Comparison of ENCODE assay signal across 9 cellular contexts in genomic region chr4:39609454-39609911, GRCh38. TPM values are rescaled to one million over a fixed set of nuclear protein-coding genes. Genes with fewer than 3 reads are reported as not detected.
DNase-seq lines count a peak whose midpoint lies in the region; ATAC-seq, FAIRE-seq and TF ChIP-seq lines count a peak whose summit lies in the region.
"Had no signal": no experiment of that assay in that cellular context is flagged by ENCODE, and none has a peak within 500 bp of the region (broad histone marks: within the 10 kb centered on the region; RNA-seq: fewer than 3 reads in every experiment).

No MANE protein-coding gene starts in this region.

- no peak for DNase-seq in activated naive CD4-positive, alpha-beta T cell treated with anti-CD3 and anti-CD28 coated beads, Interleukin-2, amount 50 U/mL, for 72 hours (ENCODE audit: low spot score in 2 of 2)
- no peak for DNase-seq in activated naive CD4-positive, alpha-beta T cell treated with anti-CD3 and anti-CD28 coated beads for 36 hours
- DNase-seq in RCC 7860 (ENCODE audit: low spot score) (peak; percentile 77), Kasumi-1 (lab: John Stamatoyannopoulos, UW) (no peak), foreskin fibroblast (no peak), endothelial cell (ENCODE audit: low spot score) (no peak)
- DNase-seq in stimulated activated naive CD8-positive, alpha-beta T cell treated with anti-CD3 and anti-CD28 coated beads, Interleukin-15, amount 100 ng/mL, for 72 hours, result peak in 1 of 2 donors; percentile 21
- DNase-seq: sigmoid colon had no signal

- no peak overlapping the region for H3K4me3 Mint-ChIP-seq in activated naive CD4-positive, alpha-beta T cell treated with anti-CD3 and anti-CD28 coated beads for 36 hours
- H3K4me3 Mint-ChIP-seq in stimulated activated naive CD8-positive, alpha-beta T cell treated with anti-CD3 and anti-CD28 coated beads, Interleukin-15, amount 100 ng/mL, for 72 hours, result no peak overlapping the region
- no peak overlapping the region for H3K4me3 Mint-ChIP-seq in endothelial cell (ENCODE audit: unreplicated experiment)

- TF ChIP-seq CTCF in foreskin fibroblast (IDR thresholded peaks at IDR 0.05; ENCODE audit: low read depth, low read length), result no peak
- no peak for TF ChIP-seq CTCF in endothelial cell (IDR thresholded peaks at IDR 0.05; ENCODE audit: unreplicated experiment)

- CTCF ChIA-PET in activated naive CD4-positive, alpha-beta T cell treated with anti-CD3 and anti-CD28 coated beads for 36 hours (lab: Charles Lee), result interaction anchor here (0.6 kb wide), 1 partner anchor 749 kb away, joined by 3 read pairs; no protein-coding TSS in a partner anchor

- H3K27me3 Mint-ChIP-seq in activated naive CD4-positive, alpha-beta T cell treated with anti-CD3 and anti-CD28 coated beads for 36 hours (ENCODE audit: low read depth), result no peaks in the 10 kb centered on the region
- no peaks in the 10 kb centered on the region for H3K27me3 Mint-ChIP-seq in stimulated activated naive CD8-positive, alpha-beta T cell treated with anti-CD3 and anti-CD28 coated beads, Interleukin-15, amount 100 ng/mL, for 72 hours
- H3K27me3 Mint-ChIP-seq in endothelial cell (ENCODE audit: unreplicated experiment), result no peaks in the 10 kb centered on the region

- peaks cover 0 to 7% of the 10 kb centered on the region in 2 donors for H3K36me3 Mint-ChIP-seq in activated naive CD4-positive, alpha-beta T cell treated with anti-CD3 and anti-CD28 coated beads, Interleukin-2, amount 50 U/mL, for 72 hours
- H3K36me3 Mint-ChIP-seq in activated naive CD4-positive, alpha-beta T cell treated with anti-CD3 and anti-CD28 coated beads for 36 hours (ENCODE audit: low read depth), result peaks cover 2% of the 10 kb centered on the region
- H3K36me3 Mint-ChIP-seq in endothelial cell (ENCODE audit: low read depth, unreplicated experiment), result peaks cover 4% of the 10 kb centered on the region

- ATAC-seq in activated naive CD4-positive, alpha-beta T cell treated with anti-CD3 and anti-CD28 coated beads, Interleukin-2, amount 50 U/mL, for 72 hours, result peak; percentile 86 to 98
- peak; percentile 86 for ATAC-seq in HG03025 (IDR thresholded peaks at IDR 0.05; ENCODE audit: low FRiP score, unreplicated experiment)
- peak; percentile 97 for ATAC-seq in stimulated activated naive CD8-positive, alpha-beta T cell treated with anti-CD3 and anti-CD28 coated beads, Interleukin-15, amount 100 ng/mL, for 72 hours

- peak; percentile 75 for FAIRE-seq in RCC 7860 (lab: Jason Lieb, UNC)

- no peak overlapping the region for H3K4me3 ChIP-seq in foreskin fibroblast (ENCODE audit: low read depth in 1 of 2, low read length in 2 of 2)
- H3K4me3 ChIP-seq: sigmoid colon had no signal

- intact Hi-C loops in activated naive CD4-positive, alpha-beta T cell treated with anti-CD3 and anti-CD28 coated beads for 36 hours (cut with micrococcal nuclease), result no loop called here

- H3K4me1 Mint-ChIP-seq in activated naive CD4-positive, alpha-beta T cell treated with anti-CD3 and anti-CD28 coated beads for 36 hours (ENCODE audit: low read depth), result peaks cover 6% of the 10 kb centered on the region
- H3K4me1 Mint-ChIP-seq in stimulated activated naive CD8-positive, alpha-beta T cell treated with anti-CD3 and anti-CD28 coated beads, Interleukin-15, amount 100 ng/mL, for 72 hours, result peaks cover 9% of the 10 kb centered on the region
- H3K4me1 Mint-ChIP-seq in endothelial cell (ENCODE audit: unreplicated experiment), result no peaks in the 10 kb centered on the region

- no peak overlapping the region for H3K27ac Mint-ChIP-seq in activated naive CD4-positive, alpha-beta T cell treated with anti-CD3 and anti-CD28 coated beads, Interleukin-2, amount 50 U/mL, for 72 hours
- H3K27ac Mint-ChIP-seq in activated naive CD4-positive, alpha-beta T cell treated with anti-CD3 and anti-CD28 coated beads for 36 hours, result no peak overlapping the region
- peak overlapping the region in 1 of 2 donors; percentile 19 for H3K27ac Mint-ChIP-seq in stimulated activated naive CD8-positive, alpha-beta T cell treated with anti-CD3 and anti-CD28 coated beads, Interleukin-15, amount 100 ng/mL, for 72 hours
- no peak overlapping the region for H3K27ac Mint-ChIP-seq in endothelial cell (ENCODE audit: unreplicated experiment)

- H3K9me3 Mint-ChIP-seq in activated naive CD4-positive, alpha-beta T cell treated with anti-CD3 and anti-CD28 coated beads, Interleukin-2, amount 50 U/mL, for 72 hours, result peaks cover 4 to 6% of the 10 kb centered on the region in 2 donors
- peaks cover 6% of the 10 kb centered on the region for H3K9me3 Mint-ChIP-seq in activated naive CD4-positive, alpha-beta T cell treated with anti-CD3 and anti-CD28 coated beads for 36 hours
- H3K9me3 Mint-ChIP-seq in stimulated activated naive CD8-positive, alpha-beta T cell treated with anti-CD3 and anti-CD28 coated beads, Interleukin-15, amount 100 ng/mL, for 72 hours, result peaks cover 5 to 6% of the 10 kb centered on the region in 2 donors
- H3K9me3 Mint-ChIP-seq in endothelial cell (ENCODE audit: unreplicated experiment), result no peaks in the 10 kb centered on the region

RNA-seq across cellular contexts. Expression of gene SMIM14, which starts 29.2 kb away (rescaled TPM):
- 1 to 10 TPM; 1.3 to 4.7 TPM for total RNA-seq in activated naive CD4-positive, alpha-beta T cell treated with anti-CD3 and anti-CD28 coated beads, Interleukin-2, amount 50 U/mL, for 72 hours
- total RNA-seq in activated naive CD4-positive, alpha-beta T cell treated with anti-CD3 and anti-CD28 coated beads for 36 hours, result 1 to 10 TPM; 2.7 to 3.9 TPM
- 19.4 TPM for total RNA-seq in endothelial cell (ENCODE audit: unreplicated experiment)
